1 cellular context compared by ENCODE assay signal in genomic region chr22:47113880-47114415, GRCh38.
TF ChIP-seq lines count a peak whose summit lies in the region.

No MANE protein-coding gene starts in this region.

TF ChIP-seq in GM23338, 12 proteins besides CTCF, POLR2A, EP300 and RAD21 (continued from another document):
- no peak for TF ChIP-seq ZNF462 (CRISPR knock-in tag; IDR thresholded peaks at IDR 0.05)
- TF ChIP-seq JUNB (IDR thresholded peaks at IDR 0.05; ENCODE audit: unreplicated experiment), result no peak
- TF ChIP-seq CREB1 (CRISPR knock-in tag; IDR thresholded peaks at IDR 0.05; ENCODE audit: low read depth), result no peak
- TF ChIP-seq STAT1 (IDR thresholded peaks at IDR 0.05; ENCODE audit: unreplicated experiment), result no peak
- no peak for TF ChIP-seq POLR2AphosphoS5 (IDR thresholded peaks at IDR 0.05; ENCODE audit: low read depth)
- no peak for TF ChIP-seq ZNF114 (CRISPR knock-in tag; IDR thresholded peaks at IDR 0.05)
